2 cellular contexts compared by ENCODE assay signal in the genomic region with DNA sequence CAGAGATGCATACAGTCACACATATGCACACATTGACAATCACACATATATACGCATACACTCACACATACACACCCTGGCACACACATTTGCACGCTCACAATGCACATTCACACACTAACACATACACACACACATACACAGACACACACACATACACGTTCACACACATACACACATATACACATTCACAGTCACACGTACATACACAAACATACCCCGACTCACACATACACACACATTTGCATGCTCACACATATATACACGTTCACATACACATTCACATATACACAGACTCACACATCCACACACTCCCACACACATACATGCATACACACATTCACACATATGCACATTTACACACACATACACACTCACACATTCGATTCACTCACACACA.
TF ChIP-seq lines count a peak whose summit lies in the region.

No MANE protein-coding gene starts in this region.

TF ChIP-seq in HEK293, 187 proteins besides CTCF, POLR2A, EP300 and RAD21 (continued from another document and continues in another):
- no peak for TF ChIP-seq ZBTB11 (tag by site-specific recombination; conservative IDR thresholded peaks at IDR 0.05; ENCODE audit: low read depth)
- no peak for TF ChIP-seq ZBTB44 (tag by site-specific recombination; IDR thresholded peaks at IDR 0.05)
- no peak for TF ChIP-seq ZNF239 (tag by site-specific recombination; IDR thresholded peaks at IDR 0.05)
- no peak for TF ChIP-seq ZNF555 (tag by site-specific recombination; conservative IDR thresholded peaks at IDR 0.05)
- TF ChIP-seq ZNF664 (tag by site-specific recombination; IDR thresholded peaks at IDR 0.05), result no peak
- TF ChIP-seq BCL11A (tag by site-specific recombination; IDR thresholded peaks at IDR 0.05; ENCODE audit: low read depth), result no peak
- 0 out of 2 replicates have a peak, but pooled peaks have one; percentile 53 for TF ChIP-seq ZNF785 (tag by site-specific recombination; IDR thresholded peaks at IDR 0.05)
- TF ChIP-seq ZBTB1 (tag by site-specific recombination; IDR thresholded peaks at IDR 0.05), result no peak
- TF ChIP-seq ZNF776 (tag by site-specific recombination; IDR thresholded peaks at IDR 0.05; ENCODE audit: borderline replicate concordance), result no peak
- 0 out of 2 replicates have a peak, but pooled peaks have one; percentile 6 for TF ChIP-seq ZNF354C (tag by site-specific recombination; IDR thresholded peaks at IDR 0.05; ENCODE audit: borderline replicate concordance, low read depth)
- no peak for TF ChIP-seq ZNF426 (tag by site-specific recombination; IDR thresholded peaks at IDR 0.05)
- TF ChIP-seq ZNF513 (tag by site-specific recombination; IDR thresholded peaks at IDR 0.05), result no peak
- TF ChIP-seq KLF7 (tag by site-specific recombination; IDR thresholded peaks at IDR 0.05; ENCODE audit: borderline replicate concordance), result 0 out of 2 replicates have a peak, but pooled peaks have one; percentile 36
- TF ChIP-seq, protein P1, sequence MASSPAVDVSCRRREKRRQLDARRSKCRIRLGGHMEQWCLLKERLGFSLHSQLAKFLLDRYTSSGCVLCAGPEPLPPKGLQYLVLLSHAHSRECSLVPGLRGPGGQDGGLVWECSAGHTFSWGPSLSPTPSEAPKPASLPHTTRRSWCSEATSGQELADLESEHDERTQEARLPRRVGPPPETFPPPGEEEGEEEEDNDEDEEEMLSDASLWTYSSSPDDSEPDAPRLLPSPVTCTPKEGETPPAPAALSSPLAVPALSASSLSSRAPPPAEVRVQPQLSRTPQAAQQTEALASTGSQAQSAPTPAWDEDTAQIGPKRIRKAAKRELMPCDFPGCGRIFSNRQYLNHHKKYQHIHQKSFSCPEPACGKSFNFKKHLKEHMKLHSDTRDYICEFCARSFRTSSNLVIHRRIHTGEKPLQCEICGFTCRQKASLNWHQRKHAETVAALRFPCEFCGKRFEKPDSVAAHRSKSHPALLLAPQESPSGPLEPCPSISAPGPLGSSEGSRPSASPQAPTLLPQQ (tag by site-specific recombination; IDR thresholded peaks at IDR 0.05), result no peak
- TF ChIP-seq ZSCAN16 (tag by site-specific recombination; IDR thresholded peaks at IDR 0.05), result 0 out of 2 replicates have a peak, but pooled peaks have one; percentile 12

TF ChIP-seq in SK-N-SH treated with all-trans-retinoic acid at 6 μM for 48 hours, 23 proteins besides CTCF, POLR2A, EP300 and RAD21 (continued from another document):
- TF ChIP-seq, protein P2, sequence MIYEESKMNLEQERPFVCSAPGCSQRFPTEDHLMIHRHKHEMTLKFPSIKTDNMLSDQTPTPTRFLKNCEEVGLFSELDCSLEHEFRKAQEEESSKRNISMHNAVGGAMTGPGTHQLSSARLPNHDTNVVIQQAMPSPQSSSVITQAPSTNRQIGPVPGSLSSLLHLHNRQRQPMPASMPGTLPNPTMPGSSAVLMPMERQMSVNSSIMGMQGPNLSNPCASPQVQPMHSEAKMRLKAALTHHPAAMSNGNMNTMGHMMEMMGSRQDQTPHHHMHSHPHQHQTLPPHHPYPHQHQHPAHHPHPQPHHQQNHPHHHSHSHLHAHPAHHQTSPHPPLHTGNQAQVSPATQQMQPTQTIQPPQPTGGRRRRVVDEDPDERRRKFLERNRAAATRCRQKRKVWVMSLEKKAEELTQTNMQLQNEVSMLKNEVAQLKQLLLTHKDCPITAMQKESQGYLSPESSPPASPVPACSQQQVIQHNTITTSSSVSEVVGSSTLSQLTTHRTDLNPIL (CRISPR knock-in tag; IDR thresholded peaks at IDR 0.05; ENCODE audit: low read depth), result no peak
- no peak for TF ChIP-seq ISL1 (CRISPR knock-in tag; IDR thresholded peaks at IDR 0.05)
- TF ChIP-seq, protein P3, sequence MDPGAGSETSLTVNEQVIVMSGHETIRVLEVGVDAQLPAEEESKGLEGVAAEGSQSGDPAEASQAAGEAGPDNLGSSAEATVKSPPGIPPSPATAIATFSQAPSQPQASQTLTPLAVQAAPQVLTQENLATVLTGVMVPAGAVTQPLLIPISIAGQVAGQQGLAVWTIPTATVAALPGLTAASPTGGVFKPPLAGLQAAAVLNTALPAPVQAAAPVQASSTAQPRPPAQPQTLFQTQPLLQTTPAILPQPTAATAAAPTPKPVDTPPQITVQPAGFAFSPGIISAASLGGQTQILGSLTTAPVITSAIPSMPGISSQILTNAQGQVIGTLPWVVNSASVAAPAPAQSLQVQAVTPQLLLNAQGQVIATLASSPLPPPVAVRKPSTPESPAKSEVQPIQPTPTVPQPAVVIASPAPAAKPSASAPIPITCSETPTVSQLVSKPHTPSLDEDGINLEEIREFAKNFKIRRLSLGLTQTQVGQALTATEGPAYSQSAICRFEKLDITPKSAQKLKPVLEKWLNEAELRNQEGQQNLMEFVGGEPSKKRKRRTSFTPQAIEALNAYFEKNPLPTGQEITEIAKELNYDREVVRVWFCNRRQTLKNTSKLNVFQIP (CRISPR knock-in tag; IDR thresholded peaks at IDR 0.05; ENCODE audit: borderline replicate concordance, low read depth), result no peak
- TF ChIP-seq TCF4 (CRISPR knock-in tag; IDR thresholded peaks at IDR 0.05; ENCODE audit: borderline replicate concordance), result no peak
- no peak for TF ChIP-seq ARNTL (CRISPR knock-in tag; IDR thresholded peaks at IDR 0.05; ENCODE audit: borderline replicate concordance, low read depth)
- TF ChIP-seq ZFP30 (CRISPR knock-in tag; IDR thresholded peaks at IDR 0.05), result no peak
- no peak for TF ChIP-seq SNAI2 (CRISPR knock-in tag; IDR thresholded peaks at IDR 0.05)
- TF ChIP-seq PPARA (CRISPR knock-in tag; IDR thresholded peaks at IDR 0.05; ENCODE audit: borderline replicate concordance), result no peak
- TF ChIP-seq CSRNP3 (CRISPR knock-in tag; IDR thresholded peaks at IDR 0.05), result no peak
- TF ChIP-seq CSDC2 (CRISPR knock-in tag; IDR thresholded peaks at IDR 0.05), result no peak
